ENCODE assay signal across 12 cellular contexts in genomic region chr12:17588968-17589367, GRCh38.
DNase-seq lines count a peak whose midpoint lies in the region; ATAC-seq and TF ChIP-seq lines count a peak whose summit lies in the region.
"Had no signal": no experiment of that assay in that cellular context is flagged by ENCODE, and none has a peak within 500 bp of the region (broad histone marks: within the 10 kb centered on the region; RNA-seq: fewer than 3 reads in every experiment).

No MANE protein-coding gene starts in this region.

- H3K4me1 Mint-ChIP-seq in MCF 10A (ENCODE audit: insufficient read depth, unreplicated experiment) (no peaks in the 10 kb centered on the region), glutamatergic neuron (ENCODE audit: low read depth, unreplicated experiment) (peaks cover 4% of the 10 kb centered on the region)
- no peaks in the 10 kb centered on the region for H3K4me1 Mint-ChIP-seq in activated T-cell treated with anti-CD3 and anti-CD28 coated beads, Interleukin-2, amount 50 U/mL, for 72 hours (ENCODE audit: low read depth)

- intact Hi-C loops in MCF 10A (cut with micrococcal nuclease): loop anchor here (1.0 to 5.0 kb wide), 2 partner anchors 338 to 649 kb away; no protein-coding TSS in a partner anchor
- intact Hi-C loops in breast epithelium (cut with DNase I; ENCODE audit: low total_unique reads): no loop called here

- POLR2A ChIA-PET in MCF 10A (lab: Yijun Ruan, JAX): no interaction called here

- no peak overlapping the region for H3K27ac Mint-ChIP-seq in MCF 10A (ENCODE audit: low read depth, unreplicated experiment)
- no peak overlapping the region for H3K27ac Mint-ChIP-seq in glutamatergic neuron (ENCODE audit: unreplicated experiment)
- H3K27ac Mint-ChIP-seq in activated T-cell treated with anti-CD3 and anti-CD28 coated beads, Interleukin-2, amount 50 U/mL, for 72 hours: no peak overlapping the region
- H3K27ac Mint-ChIP-seq: CD4-positive, alpha-beta T cell had no signal

- H3K27ac ChIP-seq in breast epithelium: no peak overlapping the region
- H3K27ac ChIP-seq: coronary artery had no signal

- H3K36me3 Mint-ChIP-seq in MCF 10A (ENCODE audit: insufficient read depth, unreplicated experiment) (no peaks in the 10 kb centered on the region), glutamatergic neuron (ENCODE audit: unreplicated experiment) (no peaks in the 10 kb centered on the region)
- H3K36me3 Mint-ChIP-seq in activated T-cell treated with anti-CD3 and anti-CD28 coated beads, Interleukin-2, amount 50 U/mL, for 72 hours (ENCODE audit: insufficient read depth in 2 of 2): no peaks in the 10 kb centered on the region

- ATAC-seq in activated CD4-positive, CD25-positive, alpha-beta regulatory T cell treated with anti-CD3 and anti-CD28 coated beads, Interleukin-2, amount 50 U/mL, for 24 hours: no peak
- ATAC-seq in GM19463 (IDR thresholded peaks at IDR 0.05; ENCODE audit: unreplicated experiment): no peak
- no peak for ATAC-seq in activated T-cell treated with anti-CD3 and anti-CD28 coated beads, Interleukin-2, amount 50 U/mL, for 72 hours (replicated peaks in 1 of 2)

- H3K4me1 ChIP-seq in breast epithelium: no peaks in the 10 kb centered on the region

- peak; percentile 47 for DNase-seq in MCF 10A (ENCODE audit: unreplicated experiment)
- DNase-seq in breast epithelium (ENCODE audit: low spot score in 2 of 2): no peak
- DNase-seq in NCI-H82 (lab: John Stamatoyannopoulos, UW): peak; percentile 59
- peak; percentile 17 for DNase-seq in glutamatergic neuron
- DNase-seq in activated T-cell treated with anti-CD3 and anti-CD28 coated beads, Interleukin-2, amount 50 U/mL, for 72 hours: no peak
- no peak for DNase-seq in HPDE6-E6E7 (ENCODE audit: extremely low spot score)
- DNase-seq: activated CD4-positive, CD25-positive, alpha-beta regulatory T cell treated with anti-CD3 and anti-CD28 coated beads, Interleukin-2, amount 50 U/mL, for 72 hours; CD4-positive, alpha-beta T cell; midbrain had no signal

- CTCF ChIA-PET in MCF 10A (lab: Yijun Ruan, JAX): interaction anchor here (0.6 to 2.4 kb wide), 6 partner anchors 10 to 1422 kb away, joined by 3 to 17 read pairs (median 4); no protein-coding TSS in a partner anchor

- H3K9me3 Mint-ChIP-seq in MCF 10A (ENCODE audit: unreplicated experiment) (no peaks in the 10 kb centered on the region), glutamatergic neuron (ENCODE audit: unreplicated experiment) (no peaks in the 10 kb centered on the region)
- peaks cover 5 to 7% of the 10 kb centered on the region in 2 donors for H3K9me3 Mint-ChIP-seq in activated T-cell treated with anti-CD3 and anti-CD28 coated beads, Interleukin-2, amount 50 U/mL, for 72 hours
- H3K9me3 Mint-ChIP-seq: CD4-positive, alpha-beta T cell had no signal

- no peak overlapping the region for H3K4me3 Mint-ChIP-seq in MCF 10A (ENCODE audit: unreplicated experiment)
- H3K4me3 Mint-ChIP-seq in glutamatergic neuron (ENCODE audit: unreplicated experiment): no peak overlapping the region
- no peak overlapping the region for H3K4me3 Mint-ChIP-seq in activated T-cell treated with anti-CD3 and anti-CD28 coated beads, Interleukin-2, amount 50 U/mL, for 72 hours
- H3K4me3 Mint-ChIP-seq: CD4-positive, alpha-beta T cell had no signal

- no peaks in the 10 kb centered on the region for H3K27me3 ChIP-seq in breast epithelium

- TF ChIP-seq CTCF in MCF 10A (IDR thresholded peaks at IDR 0.05; ENCODE audit: unreplicated experiment) (peak; percentile 62), breast epithelium (IDR thresholded peaks at IDR 0.05) (no peak), glutamatergic neuron (IDR thresholded peaks at IDR 0.05; ENCODE audit: partially characterized antibody, unreplicated experiment) (peak; percentile 67)

- no peaks in the 10 kb centered on the region for H3K9me3 ChIP-seq in breast epithelium

- no peaks in the 10 kb centered on the region for H3K36me3 ChIP-seq in breast epithelium

- TF ChIP-seq POLR2A in breast epithelium (IDR thresholded peaks at IDR 0.05): no peak

- no peak overlapping the region for H3K4me3 ChIP-seq in breast epithelium
- H3K4me3 ChIP-seq: coronary artery had no signal

- H3K27me3 Mint-ChIP-seq in MCF 10A (ENCODE audit: insufficient read depth, unreplicated experiment) (peaks cover 24% of the 10 kb centered on the region), glutamatergic neuron (ENCODE audit: unreplicated experiment) (no peaks in the 10 kb centered on the region)
- H3K27me3 Mint-ChIP-seq in activated T-cell treated with anti-CD3 and anti-CD28 coated beads, Interleukin-2, amount 50 U/mL, for 72 hours (ENCODE audit: low read depth): no peaks in the 10 kb centered on the region
- H3K27me3 Mint-ChIP-seq: CD4-positive, alpha-beta T cell had no signal

- BruUV-seq in MCF 10A (replicated peaks; lab: Mats Ljungman, UMichigan): no TSS peak

Comparison
In these comparisons a context has a peak if more than half of its experiments do, and no peak if none do; other contexts are left out.
1. DNase-seq: peak in MCF 10A (single experiment), NCI-H82 (single experiment) and glutamatergic neuron (single experiment); none in breast epithelium (0 of 2), activated T-cell treated with anti-CD3 and anti-CD28 coated beads, Interleukin-2, amount 50 U/mL, for 72 hours (0 of 2) and HPDE6-E6E7 (single experiment).
2. CTCF ChIP-seq: peak in MCF 10A (single experiment) and glutamatergic neuron (single experiment); none in breast epithelium (0 of 3).